ENCODE assay signal across 8 cellular contexts in the genomic region with DNA sequence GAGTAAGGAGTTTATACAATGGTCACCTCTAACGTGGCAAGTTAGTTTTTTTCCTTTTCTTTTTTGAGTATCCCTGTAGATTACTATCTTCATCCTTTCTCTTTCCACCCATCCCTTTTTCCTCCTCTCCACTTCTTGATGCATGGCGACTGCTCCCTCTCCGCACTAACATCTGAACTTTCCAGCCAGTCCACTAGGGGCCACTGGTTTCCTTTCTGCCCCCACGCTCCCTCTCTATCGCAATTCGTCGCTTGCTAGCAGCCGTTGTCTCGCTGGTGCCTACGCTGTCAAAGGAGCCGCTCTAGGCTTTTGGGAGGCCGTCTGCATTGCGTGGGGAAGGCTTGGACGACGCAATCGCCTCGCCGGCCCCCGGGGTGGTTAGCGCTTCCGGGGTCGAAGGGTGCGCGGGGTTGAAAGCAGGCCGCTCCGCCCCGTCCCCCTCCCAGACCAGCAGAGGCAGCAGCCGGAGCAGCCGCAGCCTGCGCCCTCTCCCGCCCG. TPM values are rescaled to one million over a fixed set of nuclear protein-coding genes. Genes with fewer than 3 reads are reported as not detected.
DNase-seq lines count a peak whose midpoint lies in the region; ATAC-seq and TF ChIP-seq lines count a peak whose summit lies in the region.

A gene (plus strand): TSS at position 442 of the 498 bp plus-strand sequence. CDS start 2,699 bp downstream, outside the sequence.

- H3K27ac ChIP-seq in esophagus (ENCODE audit: low read depth in 2 of 2, low read length in 1 of 2), result peak within 1 kb of the TSS; percentile 97 to 99
- H3K27ac ChIP-seq in muscle layer of duodenum (ENCODE audit: low read length), result peak within 1 kb of the TSS; percentile 85

- peaks cover 0 to 3% of the 10 kb centered on the region in 2 donors for H3K4me1 ChIP-seq in esophagus (ENCODE audit: control insufficient read depth in 2 of 2, insufficient read depth in 2 of 2, low read length in 1 of 2)
- peaks cover 13 to 19% of the 10 kb centered on the region in 2 donors for H3K4me1 ChIP-seq in muscle layer of duodenum (ENCODE audit: control insufficient read depth in 1 of 2, insufficient read depth in 2 of 2, low read length in 2 of 2)

- peak within 1 kb of the TSS; percentile 81 to 85 for H3K4me3 ChIP-seq in esophagus (ENCODE audit: low read depth in 1 of 2, low read length in 2 of 2)
- peak within 1 kb of the TSS; percentile 82 to 95 for H3K4me3 ChIP-seq in muscle layer of duodenum (ENCODE audit: low read depth in 1 of 2, low read length in 2 of 2)

- H3K4me3 Mint-ChIP-seq in activated T-cell treated with anti-CD3 and anti-CD28 coated beads, Interleukin-2, amount 50 U/mL, for 4 hours, result peak within 1 kb of the TSS; percentile 92

- DNase-seq in DMS53 treated with DMSO at 0.1 percent for 48 hours (lab: John Stamatoyannopoulos, UW; ENCODE audit: unreplicated experiment) (peak; percentile 98), KBM-7 (peak; percentile 99)
- peak; percentile 96 for DNase-seq in activated T-cell treated with anti-CD3 and anti-CD28 coated beads, Interleukin-2, amount 50 U/mL, for 4 hours
- DNase-seq in stimulated activated CD8-positive, alpha-beta memory T cell treated with anti-CD3 and anti-CD28 coated beads, Interleukin-7, amount 100 ng/mL, for 48 hours (ENCODE audit: extremely low read depth in 1 of 2, low read depth in 1 of 2), result peak; percentile 96 to 97

- peaks cover 35% of the 10 kb centered on the region for H3K4me1 Mint-ChIP-seq in activated T-cell treated with anti-CD3 and anti-CD28 coated beads, Interleukin-2, amount 50 U/mL, for 4 hours (ENCODE audit: low read depth)

- peak; percentile 94 for ATAC-seq in GM21619 (IDR thresholded peaks at IDR 0.05; ENCODE audit: unreplicated experiment)
- ATAC-seq in activated T-cell treated with anti-CD3 and anti-CD28 coated beads, Interleukin-2, amount 50 U/mL, for 4 hours, result peak; percentile 95 to 97

- in situ Hi-C loops in KBM-7 (cut with MboI; ENCODE audit: low pct_unique_long_range_greater_than_20kb, low sequenced_read_pairs), result no loop called here

- peaks cover 41% of the 10 kb centered on the region for H3K36me3 Mint-ChIP-seq in activated T-cell treated with anti-CD3 and anti-CD28 coated beads, Interleukin-2, amount 50 U/mL, for 4 hours (ENCODE audit: insufficient read depth)

- H3K27me3 ChIP-seq in esophagus (ENCODE audit: control insufficient read depth in 1 of 2, insufficient read depth in 2 of 2, low read length in 2 of 2) (no peaks in the 10 kb centered on the region), muscle layer of duodenum (ENCODE audit: low read depth, low read length) (no peaks in the 10 kb centered on the region)

- H3K36me3 ChIP-seq in esophagus (ENCODE audit: control insufficient read depth in 2 of 2, insufficient read depth in 2 of 2, low read length in 1 of 2) (peaks cover 2 to 13% of the 10 kb centered on the region in 2 donors), muscle layer of duodenum (ENCODE audit: control insufficient read depth in 1 of 2, insufficient read depth in 2 of 2, low read length in 2 of 2) (peaks cover 26 to 35% of the 10 kb centered on the region in 2 donors)

- whole genome bisulfite sequencing in esophagus, 2 donors, result 0% methylated on average over 24 to 31 of the region's 32 CpGs

- H3K9me3 Mint-ChIP-seq in activated T-cell treated with anti-CD3 and anti-CD28 coated beads, Interleukin-2, amount 50 U/mL, for 4 hours, result no peaks in the 10 kb centered on the region

- H3K9me3 ChIP-seq in esophagus (ENCODE audit: control insufficient read depth in 2 of 2, insufficient read depth in 1 of 2, low read depth in 1 of 2, low read length in 1 of 2), result no peaks in the 10 kb centered on the region
- no peaks in the 10 kb centered on the region for H3K9me3 ChIP-seq in muscle layer of duodenum (ENCODE audit: control insufficient read depth in 1 of 2, low read length in 2 of 2)

- H3K27me3 Mint-ChIP-seq in activated T-cell treated with anti-CD3 and anti-CD28 coated beads, Interleukin-2, amount 50 U/mL, for 4 hours (ENCODE audit: low read depth), result no peaks in the 10 kb centered on the region

TF ChIP-seq in PFSK-1, 5 proteins besides CTCF, POLR2A, EP300 and RAD21:
- TF ChIP-seq, protein P1, sequence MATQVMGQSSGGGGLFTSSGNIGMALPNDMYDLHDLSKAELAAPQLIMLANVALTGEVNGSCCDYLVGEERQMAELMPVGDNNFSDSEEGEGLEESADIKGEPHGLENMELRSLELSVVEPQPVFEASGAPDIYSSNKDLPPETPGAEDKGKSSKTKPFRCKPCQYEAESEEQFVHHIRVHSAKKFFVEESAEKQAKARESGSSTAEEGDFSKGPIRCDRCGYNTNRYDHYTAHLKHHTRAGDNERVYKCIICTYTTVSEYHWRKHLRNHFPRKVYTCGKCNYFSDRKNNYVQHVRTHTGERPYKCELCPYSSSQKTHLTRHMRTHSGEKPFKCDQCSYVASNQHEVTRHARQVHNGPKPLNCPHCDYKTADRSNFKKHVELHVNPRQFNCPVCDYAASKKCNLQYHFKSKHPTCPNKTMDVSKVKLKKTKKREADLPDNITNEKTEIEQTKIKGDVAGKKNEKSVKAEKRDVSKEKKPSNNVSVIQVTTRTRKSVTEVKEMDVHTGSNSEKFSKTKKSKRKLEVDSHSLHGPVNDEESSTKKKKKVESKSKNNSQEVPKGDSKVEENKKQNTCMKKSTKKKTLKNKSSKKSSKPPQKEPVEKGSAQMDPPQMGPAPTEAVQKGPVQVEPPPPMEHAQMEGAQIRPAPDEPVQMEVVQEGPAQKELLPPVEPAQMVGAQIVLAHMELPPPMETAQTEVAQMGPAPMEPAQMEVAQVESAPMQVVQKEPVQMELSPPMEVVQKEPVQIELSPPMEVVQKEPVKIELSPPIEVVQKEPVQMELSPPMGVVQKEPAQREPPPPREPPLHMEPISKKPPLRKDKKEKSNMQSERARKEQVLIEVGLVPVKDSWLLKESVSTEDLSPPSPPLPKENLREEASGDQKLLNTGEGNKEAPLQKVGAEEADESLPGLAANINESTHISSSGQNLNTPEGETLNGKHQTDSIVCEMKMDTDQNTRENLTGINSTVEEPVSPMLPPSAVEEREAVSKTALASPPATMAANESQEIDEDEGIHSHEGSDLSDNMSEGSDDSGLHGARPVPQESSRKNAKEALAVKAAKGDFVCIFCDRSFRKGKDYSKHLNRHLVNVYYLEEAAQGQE (IDR thresholded peaks at IDR 0.05; ENCODE audit: insufficient read depth in 1 of 2, low read depth in 2 of 2, low read length in 2 of 2), result no peak
- TF ChIP-seq FOXP2 (optimal IDR thresholded peaks at IDR 0.05; ENCODE audit: borderline replicate concordance, extremely low read depth, extremely low read length, insufficient read depth) (peak; percentile 83), POLR2AphosphoS5 (IDR thresholded peaks at IDR 0.05; ENCODE audit: low read depth, low read length) (peak; percentile 71), TAF1 (IDR thresholded peaks at IDR 0.05; ENCODE audit: borderline replicate concordance, insufficient read depth, low read length) (peak; percentile 73; the same call in 1 of the 2 replicates), SIN3A (IDR thresholded peaks at IDR 0.05; ENCODE audit: borderline replicate concordance, insufficient read depth, low read length) (no peak)

RNA-seq across cellular contexts. Expression of the gene that starts here (rescaled TPM):
- 738 TPM for polyA plus RNA-seq in PFSK-1 (2012; ENCODE audit: insufficient read length, low read depth)
- 1,000 to 10,000 TPM; 1,031 to 1,084 (median 1,084) TPM for total RNA-seq in activated T-cell treated with anti-CD3 and anti-CD28 coated beads, Interleukin-2, amount 50 U/mL, for 4 hours
- polyA plus RNA-seq in esophagus, result 100 to 1,000 TPM; 330 to 344 TPM

Comparison
In these comparisons a context has a peak if more than half of its experiments do, and no peak if none do; other contexts are left out.
1. Peak in every context shown above with its lines: DNase-seq, ATAC-seq, H3K4me3 ChIP-seq and H3K27ac ChIP-seq.